ENCODE assay signal across 21 cellular contexts in the genomic region with DNA sequence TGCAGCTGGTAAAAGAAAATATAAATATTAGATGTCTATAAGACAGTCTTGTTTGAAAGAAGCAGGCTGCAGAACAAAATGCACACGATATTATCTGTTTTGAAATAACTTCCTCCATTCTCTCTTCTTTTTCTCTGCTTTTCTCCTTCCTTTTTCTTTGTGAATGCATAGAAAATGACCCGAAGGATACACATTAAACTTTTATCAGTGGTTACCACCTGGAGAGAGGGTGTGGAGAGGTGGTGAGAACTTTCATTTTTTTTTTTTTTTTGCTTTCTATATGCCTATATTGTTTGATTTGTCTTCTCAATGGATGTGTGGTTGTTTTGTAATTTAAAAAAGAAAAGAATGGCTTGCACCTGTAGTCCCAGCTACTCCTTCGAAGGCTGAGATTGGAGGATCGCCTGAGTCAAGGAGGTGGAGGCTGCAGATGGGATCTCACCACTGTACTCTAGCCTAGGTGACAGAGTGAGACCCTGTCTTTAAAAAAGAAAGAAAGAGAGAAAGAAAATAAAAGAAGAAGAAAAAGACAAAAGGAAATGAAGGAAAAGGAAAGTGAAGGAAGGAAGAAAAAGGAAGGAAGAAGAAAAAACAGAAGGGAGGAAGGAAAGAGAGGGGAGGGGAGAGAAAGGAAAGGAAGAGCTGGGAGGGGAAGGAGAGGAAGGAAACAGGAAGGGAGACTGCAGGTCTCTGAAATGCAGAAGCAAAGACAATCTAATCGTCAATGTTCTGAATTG.
DNase-seq lines count a peak whose midpoint lies in the region; ATAC-seq, FAIRE-seq and TF ChIP-seq lines count a peak whose summit lies in the region.
"Had no signal": no experiment of that assay in that cellular context is flagged by ENCODE, and none has a peak within 500 bp of the region (broad histone marks: within the 10 kb centered on the region; RNA-seq: fewer than 3 reads in every experiment).

No MANE protein-coding gene starts in this region.

- peak overlapping the region; percentile 34 to 56 for H3K27ac Mint-ChIP-seq in activated naive CD4-positive, alpha-beta T cell treated with anti-CD3 and anti-CD28 coated beads, Interleukin-2, amount 50 U/mL, for 72 hours
- no peak overlapping the region for H3K27ac Mint-ChIP-seq in astrocyte (ENCODE audit: unreplicated experiment)
- H3K27ac Mint-ChIP-seq: H9, neural progenitor cell had no signal

- H3K4me3 Mint-ChIP-seq in astrocyte (ENCODE audit: unreplicated experiment), result no peak overlapping the region
- H3K4me3 Mint-ChIP-seq: CD8-positive, alpha-beta memory T cell; H9; neural progenitor cell had no signal

- no peaks in the 10 kb centered on the region for H3K9me3 Mint-ChIP-seq in activated naive CD4-positive, alpha-beta T cell treated with anti-CD3 and anti-CD28 coated beads, Interleukin-2, amount 50 U/mL, for 72 hours
- H3K9me3 Mint-ChIP-seq in astrocyte (ENCODE audit: unreplicated experiment), result no peaks in the 10 kb centered on the region
- H3K9me3 Mint-ChIP-seq: CD8-positive, alpha-beta memory T cell; H9 had no signal

- no peak for TF ChIP-seq CTCF in OCI-LY3 (IDR thresholded peaks at IDR 0.05; ENCODE audit: low read depth, low read length)
- no peak for TF ChIP-seq CTCF in astrocyte (IDR thresholded peaks at IDR 0.05; ENCODE audit: insufficient read depth, low read depth, low read length)
- no peak for TF ChIP-seq CTCF in GM10248 (IDR thresholded peaks at IDR 0.05; ENCODE audit: control extremely low read depth, extremely low read depth, low read depth, missing control alignments)

- WGBS in small intestine, 3 donors, result 16 to 33% (median 31%) methylated on average over 5 of the region's 5 CpGs

- H3K36me3 Mint-ChIP-seq in activated naive CD4-positive, alpha-beta T cell treated with anti-CD3 and anti-CD28 coated beads, Interleukin-2, amount 50 U/mL, for 72 hours, result no peaks in the 10 kb centered on the region
- H3K36me3 Mint-ChIP-seq in astrocyte (ENCODE audit: low read depth, unreplicated experiment), result no peaks in the 10 kb centered on the region
- H3K36me3 Mint-ChIP-seq: CD8-positive, alpha-beta memory T cell; neural progenitor cell had no signal

- H3K36me3 ChIP-seq in OCI-LY3 (replicated peaks; ENCODE audit: low read depth, low read length), result no peaks in the 10 kb centered on the region
- H3K36me3 ChIP-seq in astrocyte (ENCODE audit: insufficient read depth, low read length), result no peaks in the 10 kb centered on the region
- no peaks in the 10 kb centered on the region for H3K36me3 ChIP-seq in small intestine (ENCODE audit: control insufficient read depth in 2 of 2, insufficient read depth in 2 of 2, low read length in 2 of 2)
- H3K36me3 ChIP-seq: neural progenitor cell, upper lobe of left lung had no signal

- H3K9me3 ChIP-seq in OCI-LY3 (ENCODE audit: insufficient read depth, low read length), result no peaks in the 10 kb centered on the region
- H3K9me3 ChIP-seq in astrocyte (ENCODE audit: insufficient read depth, low read depth, low read length), result no peaks in the 10 kb centered on the region
- H3K9me3 ChIP-seq in small intestine (ENCODE audit: control insufficient read depth, low read depth), result no peaks in the 10 kb centered on the region
- H3K9me3 ChIP-seq: upper lobe of left lung had no signal

- H3K4me1 ChIP-seq in OCI-LY3 (ENCODE audit: low read length) (peaks cover 20% of the 10 kb centered on the region), astrocyte (ENCODE audit: insufficient read depth, low read length) (no peaks in the 10 kb centered on the region), small intestine (ENCODE audit: control insufficient read depth in 2 of 2, insufficient read depth in 1 of 2, low read depth in 1 of 2, low read length in 1 of 2) (no peaks in the 10 kb centered on the region)
- H3K4me1 ChIP-seq: neural progenitor cell had no signal

- FAIRE-seq in astrocyte (lab: Jason Lieb, UNC), result no peak
- no peak for FAIRE-seq in small intestine (lab: Jason Lieb, UNC)
- FAIRE-seq: bronchial epithelial cell, frontal cortex had no signal

- CTCF ChIA-PET in GM10248 (lab: Yijun Ruan, JAX), result interaction anchor here (1.2 kb wide), 1 partner anchor 432 kb away, joined by 7 read pairs; no protein-coding TSS in a partner anchor

- H3K4me2 ChIP-seq in OCI-LY3 (ENCODE audit: low read length) (peak overlapping the region; percentile 64), astrocyte (ENCODE audit: low read length) (no peak overlapping the region)
- H3K4me2 ChIP-seq: neural progenitor cell, PC-9 had no signal

- H3K27me3 ChIP-seq in OCI-LY3 (ENCODE audit: low read depth, low read length) (no peaks in the 10 kb centered on the region), astrocyte (ENCODE audit: insufficient read depth, low read length) (no peaks in the 10 kb centered on the region), small intestine (ENCODE audit: control insufficient read depth in 2 of 2, insufficient read depth in 2 of 2, low read length in 2 of 2) (no peaks in the 10 kb centered on the region)
- H3K27me3 ChIP-seq: neural progenitor cell, upper lobe of left lung had no signal

- DNase-seq in activated naive CD4-positive, alpha-beta T cell treated with anti-CD3 and anti-CD28 coated beads, Interleukin-2, amount 50 U/mL, for 72 hours (ENCODE audit: low spot score in 2 of 2), result no peak
- no peak for DNase-seq in activated naive CD4-positive, alpha-beta T cell treated with Interleukin-2 at 50 U/mL for 16 hours
- no peak for DNase-seq in astrocyte (ENCODE audit: low read depth)
- DNase-seq in small intestine, result peak; percentile 7
- no peak for DNase-seq in stimulated activated CD4-positive, alpha-beta T cell treated with anti-CD3 and anti-CD28 coated beads, Interleukin-1b, Interleukin-23, amount 100 ng/mL, for 48 hours
- DNase-seq in GM10248 (ENCODE audit: extremely low spot score), result no peak
- DNase-seq: activated CD4-positive, alpha-beta T cell treated with anti-CD3 and anti-CD28 coated beads for 48 hours; CD8-positive, alpha-beta memory T cell; DND-41; H9; kidney glomerular epithelial cell; NCI-H2081 treated with DMSO at 0.1 percent for 48 hours; NCI-H524 treated with DMSO at 0.1 percent for 48 hours; PC-9; stimulated activated naive CD4-positive, alpha-beta T cell treated with Interleukin-2 at 50 U/mL for 16 hours; upper lobe of left lung had no signal

- H3K79me2 ChIP-seq in OCI-LY3 (ENCODE audit: low read length) (no peaks in the 10 kb centered on the region), astrocyte (ENCODE audit: insufficient read depth, low read length) (no peaks in the 10 kb centered on the region)

- no peaks in the 10 kb centered on the region for H3K4me1 Mint-ChIP-seq in astrocyte (ENCODE audit: low read depth, unreplicated experiment)
- H3K4me1 Mint-ChIP-seq: CD8-positive, alpha-beta memory T cell; H9 had no signal

- ATAC-seq in activated naive CD4-positive, alpha-beta T cell treated with anti-CD3 and anti-CD28 coated beads, Interleukin-2, amount 50 U/mL, for 72 hours, result no peak
- no peak for ATAC-seq in GM19328 (IDR thresholded peaks at IDR 0.05; ENCODE audit: unreplicated experiment)

- H3K27me3 Mint-ChIP-seq in astrocyte (ENCODE audit: low read depth, unreplicated experiment), result no peaks in the 10 kb centered on the region

- POLR2A ChIA-PET in GM10248 (lab: Yijun Ruan, JAX), result no interaction called here

- H3K4me3 ChIP-seq in OCI-LY3 (ENCODE audit: low read length) (peak overlapping the region; percentile 52; the same call in 1 of the 2 replicates), astrocyte (ENCODE audit: insufficient read depth, low read depth, low read length) (no peak overlapping the region), small intestine (ENCODE audit: low read depth in 1 of 2, low read length in 2 of 2) (no peak overlapping the region)
- H3K4me3 ChIP-seq: neural progenitor cell, PC-9, upper lobe of left lung had no signal

- H4K20me1 ChIP-seq in OCI-LY3 (ENCODE audit: insufficient read depth, low read length) (no peaks in the 10 kb centered on the region), astrocyte (ENCODE audit: insufficient read depth, low read length) (no peaks in the 10 kb centered on the region)

- H2AFZ ChIP-seq in OCI-LY3 (ENCODE audit: low read depth, low read length) (peak overlapping the region; percentile 80), astrocyte (ENCODE audit: low read depth, low read length) (peak overlapping the region; percentile 21)
- H2AFZ ChIP-seq: neural progenitor cell, PC-9 had no signal

- no peak overlapping the region for H3K9ac ChIP-seq in OCI-LY3 (ENCODE audit: low read length)
- H3K9ac ChIP-seq in astrocyte (ENCODE audit: low read length), result no peak overlapping the region
- H3K9ac ChIP-seq: neural progenitor cell had no signal

- no peak overlapping the region for H3K27ac ChIP-seq in OCI-LY3 (ENCODE audit: low read length)
- H3K27ac ChIP-seq in astrocyte (ENCODE audit: low read depth, low read length), result no peak overlapping the region
- no peak overlapping the region for H3K27ac ChIP-seq in small intestine (ENCODE audit: low read depth in 1 of 2, low read length in 1 of 2)
- H3K27ac ChIP-seq: neural progenitor cell, PC-9, upper lobe of left lung had no signal
